Comparison of ENCODE assay signal across 8 cellular contexts in the genomic region with DNA sequence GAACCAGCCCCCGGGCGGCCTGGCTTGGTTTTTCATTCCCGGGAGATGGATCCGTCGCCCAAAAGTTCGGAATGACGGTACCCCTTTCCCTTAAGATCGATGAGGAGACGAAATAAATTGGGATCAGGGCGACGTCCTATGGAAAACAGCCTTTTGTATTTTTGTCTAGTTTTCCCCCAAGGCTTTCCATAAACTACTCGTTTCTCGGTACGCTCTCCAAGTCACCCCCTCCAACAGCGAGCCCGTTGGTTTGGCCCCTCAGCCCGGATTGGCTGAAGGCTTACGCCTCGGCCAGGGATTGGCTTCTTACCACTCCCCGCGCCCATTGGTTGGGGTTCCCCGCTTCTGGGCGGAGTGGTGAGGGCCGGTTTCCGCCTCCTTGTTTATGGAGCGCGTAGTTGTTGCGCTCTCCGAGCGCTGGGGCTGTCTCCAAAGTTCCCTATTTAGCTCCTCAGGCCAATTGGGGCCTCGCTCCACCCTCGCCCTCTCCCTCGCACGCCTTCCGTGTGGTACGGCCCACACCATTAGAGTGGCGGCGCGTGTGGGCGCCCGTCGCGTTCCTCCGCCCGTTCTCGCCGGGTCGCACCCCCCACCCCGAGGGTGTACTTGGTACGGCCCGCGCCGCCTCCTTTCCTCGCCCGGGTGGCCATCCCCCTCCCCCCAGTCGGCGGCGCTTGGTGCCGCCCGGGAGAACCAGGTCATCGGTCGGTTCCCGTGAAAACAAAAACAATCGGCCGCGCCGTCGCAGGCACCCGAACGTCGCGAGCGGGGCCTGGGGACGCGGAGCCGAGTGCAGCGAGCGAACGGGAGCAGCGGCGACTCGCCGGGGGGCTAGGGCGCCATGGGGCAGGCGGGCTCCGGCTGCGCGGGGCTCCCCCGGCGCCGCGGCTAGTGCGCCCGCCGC. TPM values are rescaled to one million over a fixed set of nuclear protein-coding genes. Genes with fewer than 3 reads are reported as not detected.
DNase-seq lines count a peak whose midpoint lies in the region; ATAC-seq, FAIRE-seq and TF ChIP-seq lines count a peak whose summit lies in the region.
"Not testable (repeated sequence)": the region's sequence is repeated elsewhere in the genome, so short reads cannot be mapped to it uniquely, and the experiment has no call there.

Gene RMND5A (plus strand): TSS at position 655 of the 904 bp plus-strand sequence. CDS start 377 bp downstream, outside the sequence.

- peak within 1 kb of the TSS; percentile 82 for H3K4me3 Mint-ChIP-seq in central memory CD8-positive, alpha-beta T cell

- WGBS in small intestine, 3 donors, result 0 to 1% (median 0%) methylated on average over 33 to 81 of the region's 95 CpGs

- CTCF ChIA-PET in AG04449 (lab: Yijun Ruan, JAX), result not testable (repeated sequence)

- not testable (repeated sequence) for H3K27me3 ChIP-seq in small intestine (ENCODE audit: control insufficient read depth in 2 of 2, insufficient read depth in 2 of 2, low read length in 2 of 2)

- H3K27ac Mint-ChIP-seq in central memory CD8-positive, alpha-beta T cell (ENCODE audit: low read depth), result not testable (repeated sequence)

- TF ChIP-seq CTCF in AG04449 (IDR thresholded peaks at IDR 0.05; ENCODE audit: insufficient read depth, low read length, missing control alignments), result not testable (repeated sequence)

- POLR2A ChIA-PET in AG04449 (lab: Yijun Ruan, JAX), result not testable (repeated sequence)

- DNase-seq in AG04449 (ENCODE audit: low read depth, low spot score) (peak; percentile 36), NCI-H446 (lab: John Stamatoyannopoulos, UW) (peak; percentile 77 to 95), iris pigment epithelial cell (ENCODE audit: low read depth) (peak; percentile 92), small intestine (peak; percentile 87)
- peak; percentile 93 for DNase-seq in activated CD4-positive, CD25-positive, alpha-beta regulatory T cell treated with anti-CD3 and anti-CD28 coated beads, Interleukin-2, amount 50 U/mL, for 72 hours
- DNase-seq in central memory CD8-positive, alpha-beta T cell (ENCODE audit: low spot score in 2 of 2), result peak; percentile 82 to 94

- H3K27me3 Mint-ChIP-seq in central memory CD8-positive, alpha-beta T cell, result not testable (repeated sequence)

- not testable (repeated sequence) for H3K36me3 Mint-ChIP-seq in central memory CD8-positive, alpha-beta T cell (ENCODE audit: insufficient read depth)

- peak; percentile 90 for ATAC-seq in GM18870 (IDR thresholded peaks at IDR 0.05; ENCODE audit: unreplicated experiment)
- ATAC-seq in HG03135 (IDR thresholded peaks at IDR 0.05; ENCODE audit: unreplicated experiment), result peak; percentile 89
- ATAC-seq in central memory CD8-positive, alpha-beta T cell (replicated peaks; ENCODE audit: extremely low read depth, poor library complexity, severe bottlenecking), result peak; percentile 91

- H3K4me3 ChIP-seq in AG04449 (ENCODE audit: low read depth, low read length) (peak within 1 kb of the TSS; percentile 63), small intestine (ENCODE audit: low read depth in 1 of 2, low read length in 2 of 2) (peak within 1 kb of the TSS; percentile 76 to 80)

- not testable (repeated sequence) for H3K9me3 Mint-ChIP-seq in central memory CD8-positive, alpha-beta T cell

- not testable (repeated sequence) for H3K36me3 ChIP-seq in small intestine (ENCODE audit: control insufficient read depth in 2 of 2, insufficient read depth in 2 of 2, low read length in 2 of 2)

- peak; percentile 57 for FAIRE-seq in small intestine (lab: Jason Lieb, UNC)

- not testable (repeated sequence) for H3K9me3 ChIP-seq in small intestine (ENCODE audit: control insufficient read depth, low read depth)

- not testable (repeated sequence) for H3K4me1 ChIP-seq in small intestine (ENCODE audit: control insufficient read depth in 2 of 2, insufficient read depth in 1 of 2, low read depth in 1 of 2, low read length in 1 of 2)

- peak within 1 kb of the TSS; percentile 84 to 92 for H3K27ac ChIP-seq in small intestine (ENCODE audit: low read depth in 1 of 2, low read length in 1 of 2)

- H3K4me1 Mint-ChIP-seq in central memory CD8-positive, alpha-beta T cell, result not testable (repeated sequence)

RNA-seq across cellular contexts. Expression of gene RMND5A, which starts in this region (rescaled TPM):
- polyA plus RNA-seq in small intestine, result 10 to 100 TPM; 13.5 to 21.7 (median 17.8) TPM

Comparison
In these comparisons a context has a peak if more than half of its experiments do, and no peak if none do; other contexts are left out.
1. Peak in every context shown above with its lines: DNase-seq, ATAC-seq, H3K4me3 ChIP-seq and H3K27ac ChIP-seq.
2. DNase-seq: peak in every context shown above with its lines; median percentile 93 in activated CD4-positive, CD25-positive, alpha-beta regulatory T cell treated with anti-CD3 and anti-CD28 coated beads, Interleukin-2, amount 50 U/mL, for 72 hours; 92 in iris pigment epithelial cell; 88 in central memory CD8-positive, alpha-beta T cell; 87 in small intestine; 86 in NCI-H446; 36 in AG04449.